ENCODE assay signal across 8 cellular contexts in the genomic region with DNA sequence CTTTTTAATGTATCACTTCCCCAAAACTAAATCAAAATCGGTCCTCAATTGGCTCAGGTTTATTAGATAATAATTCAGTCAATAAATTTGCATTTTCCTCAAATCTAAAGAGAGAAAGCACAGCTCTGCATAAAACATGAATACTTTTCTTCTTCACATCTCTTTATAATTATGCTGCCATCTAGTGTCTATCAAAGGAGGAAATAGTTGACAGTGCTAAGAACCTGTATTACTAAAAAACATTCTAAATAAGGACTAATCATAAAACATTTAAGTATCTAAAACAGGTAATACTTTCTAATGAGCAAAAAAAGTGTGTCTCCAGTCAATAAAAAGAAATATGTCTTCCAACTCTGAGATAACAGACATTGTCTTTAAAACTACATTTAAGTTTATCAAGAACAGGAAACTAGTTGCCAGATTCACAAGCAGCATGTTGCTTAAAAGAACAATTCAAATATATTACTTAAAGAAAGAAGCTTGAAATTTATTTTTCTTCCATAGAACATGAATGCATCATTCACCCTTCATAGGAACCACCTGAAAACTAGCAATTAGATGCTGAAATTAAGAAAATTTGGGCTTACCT. TPM values are rescaled to one million over a fixed set of nuclear protein-coding genes. Genes with fewer than 3 reads are reported as not detected.
DNase-seq lines count a peak whose midpoint lies in the region; ATAC-seq, FAIRE-seq and TF ChIP-seq lines count a peak whose summit lies in the region.

No MANE protein-coding gene starts in this region.

- peak; percentile 26 for FAIRE-seq in K562 (lab: Jason Lieb, UNC)

- TF ChIP-seq RAD21 in K562 (CRISPR knock-in tag; conservative IDR thresholded peaks at IDR 0.05 in 1 of 2, IDR thresholded peaks at IDR 0.05 in 1 of 2) = peak; percentile 62 to 64
- TF ChIP-seq RAD21 in liver (IDR thresholded peaks at IDR 0.05) = peak; percentile 82 to 88

- intact Hi-C loops in K562 (cut with micrococcal nuclease) = loop anchor here (1.0 to 2.0 kb wide), 2 partner anchors 62 to 340 kb away; no protein-coding TSS in a partner anchor
- intact Hi-C loops in thyroid gland (cut with DNase I) = loop anchor here (5.0 kb wide), 1 partner anchor 62 kb away; no protein-coding TSS in a partner anchor

- ATAC-seq in K562 (peak; percentile 59; the same call in 2 of the 3 replicates), HG02588 (IDR thresholded peaks at IDR 0.05; ENCODE audit: unreplicated experiment) (no peak), HG02678 (IDR thresholded peaks at IDR 0.05; ENCODE audit: unreplicated experiment) (no peak)

- POLR2A ChIA-PET in K562 (lab: Yijun Ruan, JAX) = no interaction called here

- BruUV-seq in K562 (replicated peaks; lab: Mats Ljungman, UMichigan) = no TSS peak

- WGBS in K562 (ENCODE audit: insufficient coverage, low coverage, missing lambda C conversion rate) = 0% methylated on average over 1 of the region's 1 CpG
- 43% methylated on average over 1 of the region's 1 CpG for WGBS in liver
- WGBS in thyroid gland, 2 donors = 38 to 39% methylated on average over 1 of the region's 1 CpG

- no peaks in the 10 kb centered on the region for H3K9me3 ChIP-seq in K562 (replicated peaks; ENCODE audit: control insufficient read depth, insufficient read depth, low read depth, low read length)
- H3K9me3 ChIP-seq in liver (ENCODE audit: control insufficient read depth in 4 of 4, low read length in 3 of 4) = no peaks in the 10 kb centered on the region
- H3K9me3 ChIP-seq in thyroid gland = no peaks in the 10 kb centered on the region

- CTCF ChIA-PET in K562 (lab: Yijun Ruan, JAX; ENCODE audit: low intra/inter-chr PET ratio) = interaction anchor here (1.9 to 4.2 kb wide), 2 partner anchors 61 to 340 kb away, joined by 5 to 33 read pairs; no protein-coding TSS in a partner anchor

- H4K20me1 ChIP-seq in K562 (replicated peaks; ENCODE audit: control insufficient read depth, insufficient read depth, low read length) = no peaks in the 10 kb centered on the region

- no peak overlapping the region for H3K9ac ChIP-seq in K562 (ENCODE audit: insufficient read depth in 1 of 2, low read depth in 2 of 2, low read length in 2 of 2)
- no peak overlapping the region for H3K9ac ChIP-seq in liver (ENCODE audit: low read depth in 1 of 2, low read length in 2 of 2)

- TF ChIP-seq POLR2A in NB4 (IDR thresholded peaks at IDR 0.05; ENCODE audit: extremely low read depth, insufficient read length) = no peak
- no peak for TF ChIP-seq POLR2A in K562 (conservative IDR thresholded peaks at IDR 0.05)
- no peak for TF ChIP-seq POLR2A in thyroid gland (IDR thresholded peaks at IDR 0.05)

- H3K27ac ChIP-seq in K562 (ENCODE audit: extremely low read depth, low read depth, low read length) = no peak overlapping the region
- peak overlapping the region in 1 of 2 donors; percentile 26 for H3K27ac ChIP-seq in liver (ENCODE audit: low read depth in 1 of 2, low read length in 2 of 2)
- H3K27ac ChIP-seq in thyroid gland = no peak overlapping the region

- H3K9me1 ChIP-seq in K562 (ENCODE audit: control insufficient read depth, insufficient read depth, low read length) = no peaks in the 10 kb centered on the region

- TF ChIP-seq EP300 in K562 (IDR thresholded peaks at IDR 0.05; ENCODE audit: low read length) = no peak

- H3K4me2 ChIP-seq in K562 (ENCODE audit: insufficient read depth, low read length) = no peak overlapping the region

- no peak overlapping the region for H2AFZ ChIP-seq in K562 (ENCODE audit: low read depth, low read length)

- DNase-seq in GM06990 (ENCODE audit: extremely low read depth, insufficient read length) (no peak), NB4 (ENCODE audit: low read depth) (peak; percentile 37), K562 (ENCODE audit: extremely low read depth in 1 of 4, low spot score in 3 of 4) (peak in 2 of 4 experiments; percentile 7 to 8), thyroid gland (no peak)
- DNase-seq in activated CD4-positive, alpha-beta T cell treated with anti-CD3 and anti-CD28 coated beads, Interleukin-2, amount 50 U/mL, for 4 hours = no peak

- H3K27me3 ChIP-seq in GM06990 (replicated peaks; ENCODE audit: control insufficient read depth, insufficient read depth, low read length) = no peaks in the 10 kb centered on the region
- H3K27me3 ChIP-seq in K562 (ENCODE audit: control insufficient read depth in 2 of 2, insufficient read depth in 2 of 2, low read length in 2 of 2) = no peaks in the 10 kb centered on the region
- H3K27me3 ChIP-seq in liver (ENCODE audit: control insufficient read depth in 4 of 4, insufficient read depth in 4 of 4, low read length in 3 of 4) = no peaks in the 10 kb centered on the region
- no peaks in the 10 kb centered on the region for H3K27me3 ChIP-seq in thyroid gland

- no peaks in the 10 kb centered on the region for H3K79me2 ChIP-seq in K562 (ENCODE audit: control insufficient read depth, insufficient read depth, low read length)

- TF ChIP-seq CTCF in GM06990 (IDR thresholded peaks at IDR 0.05; ENCODE audit: insufficient read depth, low read length, poor library complexity, severe bottlenecking) = peak; percentile 34
- no peak for TF ChIP-seq CTCF in NB4 (IDR thresholded peaks at IDR 0.05; ENCODE audit: low read depth, low read length)
- TF ChIP-seq CTCF in K562 (IDR thresholded peaks at IDR 0.05 in 2 of 3, conservative IDR thresholded peaks at IDR 0.05 in 1 of 3; ENCODE audit: insufficient read depth in 2 of 3, low read depth in 1 of 3, low read length in 3 of 3) = peak in 1 of 3 experiments; percentile 52; a peak in 2 of 6 replicates
- TF ChIP-seq CTCF in liver (IDR thresholded peaks at IDR 0.05; ENCODE audit: low read depth, low read length, missing input control) = peak; percentile 58
- peak in 3 of 6 experiments; percentile 44 to 57 (median 48) for TF ChIP-seq CTCF in thyroid gland (IDR thresholded peaks at IDR 0.05)

- no peaks in the 10 kb centered on the region for H3K4me1 ChIP-seq in K562 (replicated peaks in 1 of 2; ENCODE audit: control insufficient read depth in 2 of 2, insufficient read depth in 2 of 2, low read length in 2 of 2)
- peaks cover 0 to 16% (median 3%) of the 10 kb centered on the region in 4 donors for H3K4me1 ChIP-seq in liver (ENCODE audit: control insufficient read depth in 4 of 4, insufficient read depth in 4 of 4, low read length in 3 of 4)
- H3K4me1 ChIP-seq in thyroid gland = no peaks in the 10 kb centered on the region

- in situ Hi-C loops in K562 (cut with MboI) = no loop called here

- H3K36me3 ChIP-seq in GM06990 (ENCODE audit: control insufficient read depth, insufficient read depth, low read length) = no peaks in the 10 kb centered on the region; the same call in 1 of the 2 replicates
- H3K36me3 ChIP-seq in K562 (ENCODE audit: control insufficient read depth, insufficient read depth, low read length) = no peaks in the 10 kb centered on the region
- H3K36me3 ChIP-seq in liver (ENCODE audit: control insufficient read depth in 4 of 4, insufficient read depth in 3 of 4, low read depth in 1 of 4, low read length in 3 of 4) = peaks cover 0 to 7% (median 0%) of the 10 kb centered on the region in 4 donors
- H3K36me3 ChIP-seq in thyroid gland = no peaks in the 10 kb centered on the region

- H3K4me3 ChIP-seq in GM06990 (replicated peaks; ENCODE audit: low read depth, low read length) (no peak overlapping the region), NB4 (ENCODE audit: low read depth, low read length) (no peak overlapping the region), K562 (no peak overlapping the region), liver (ENCODE audit: low read depth in 1 of 3, low read length in 3 of 3) (no peak overlapping the region), thyroid gland (replicated peaks in 1 of 3) (no peak overlapping the region)

TF ChIP-seq in K562, 482 proteins besides CTCF, POLR2A, EP300 and RAD21 (continues in another document):
- TF ChIP-seq FOXJ2 (tag; IDR thresholded peaks at IDR 0.05) = no peak

TF ChIP-seq in liver, 16 proteins besides CTCF, POLR2A, EP300 and RAD21 (continues in another document):
- TF ChIP-seq GABPA (IDR thresholded peaks at IDR 0.05 in 1 of 2, conservative IDR thresholded peaks at IDR 0.05 in 1 of 2) (no peak), JUND (IDR thresholded peaks at IDR 0.05) (no peak)

RNA-seq across cellular contexts. Expression of gene DST, which starts 56.5 kb away (rescaled TPM):
- 25.4 and 91.0 TPM in 2 replicates for total RNA-seq in K562 (2011; cell fraction: chromatin; rRNA removed; ENCODE audit: low replicate concordance)
- total RNA-seq in K562 (2011; cell fraction: nucleolus; rRNA removed) = 14.0 and 27.6 TPM in 2 replicates
- total RNA-seq in K562 (2011; cell fraction: nucleoplasm; rRNA removed) = 41.6 and 57.9 TPM in 2 replicates
- total RNA-seq in K562 (2014; rRNA removed) (14.6 and 16.2 TPM in 2 replicates), K562 (2014; rRNA removed; fragmentation: Illumina TruSeq; extraction: Trizol) (21.9 and 24.6 TPM in 2 replicates), K562 (2015; rRNA removed; fragmentation: Illumina TruSeq; extraction: Trizol) (15.3 and 15.6 TPM in 2 replicates), K562 (2021) (20.3 and 21.8 TPM in 2 replicates), liver (100 to 1,000 TPM in 1 of 2 donors, 10 to 100 TPM in 1; 95.9 to 234 TPM), thyroid gland (100 to 1,000 TPM in 3 of 4 donors, 10 to 100 TPM in 1; 99.8 to 169 (median 149) TPM)
- polyA plus RNA-seq in K562 (2011; rRNA removed) (3.5 and 6.7 TPM in 2 replicates), K562 (2014; fragmentation: Illumina TruSeq; extraction: Trizol) (11.5 and 13.3 TPM in 2 replicates), K562 (2014; fragmentation: Nextera tagmentation; extraction: Ambion mirVana) (1 to 10 TPM; 5.2 to 5.7 TPM), K562 (2014; rRNA removed) (10.5 and 10.9 TPM in 2 replicates), liver (10 to 100 TPM; 30.5 to 77.6 TPM)
- 2.0 and 3.9 TPM in 2 replicates for polyA plus RNA-seq in K562 (2011; cell fraction: cytosol; rRNA removed)
- 11.3 and 29.1 TPM in 2 replicates for polyA plus RNA-seq in K562 (2011; cell fraction: nucleus; rRNA removed)
- polyA plus RNA-seq in K562 (2012) = 10.0 and 20.2 TPM in 2 replicates
- polyA minus RNA-seq in K562 (2011; rRNA and poly(A)+ RNA removed) = 25.1 and 32.6 TPM in 2 replicates
- 5.7 and 9.4 TPM in 2 replicates for polyA minus RNA-seq in K562 (2011; cell fraction: cytosol; rRNA and poly(A)+ RNA removed)
- polyA minus RNA-seq in K562 (2011; cell fraction: nucleus; rRNA and poly(A)+ RNA removed) = 38.4 and 44.3 TPM in 2 replicates
